In genomic region chr5:111237470-111237869, GRCh38 we compare ENCODE assay signal across 15 cellular contexts.
DNase-seq lines count a peak whose midpoint lies in the region; ATAC-seq, FAIRE-seq and TF ChIP-seq lines count a peak whose summit lies in the region.
"Had no signal": no experiment of that assay in that cellular context is flagged by ENCODE, and none has a peak within 500 bp of the region (broad histone marks: within the 10 kb centered on the region; RNA-seq: fewer than 3 reads in every experiment).

No MANE protein-coding gene starts in this region.

- no peaks in the 10 kb centered on the region for H3K27me3 Mint-ChIP-seq in activated naive CD4-positive, alpha-beta T cell treated with anti-CD3 and anti-CD28 coated beads, Interleukin-2, amount 10 ng/mL, durations not matched to agents 7 days and 5 days

- H3K4me1 Mint-ChIP-seq in activated naive CD4-positive, alpha-beta T cell treated with anti-CD3 and anti-CD28 coated beads, Interleukin-2, amount 10 ng/mL, durations not matched to agents 7 days and 5 days: peaks cover 87% of the 10 kb centered on the region
- H3K4me1 Mint-ChIP-seq in stimulated activated effector memory CD8-positive, alpha-beta T cell treated with anti-CD3 and anti-CD28 coated beads, Interleukin-12 subunit alpha, Interleukin-12 subunit beta, amount 100 ng/mL, for 72 hours: peaks cover 74% of the 10 kb centered on the region

- peaks cover 47% of the 10 kb centered on the region for H3K36me3 Mint-ChIP-seq in activated naive CD4-positive, alpha-beta T cell treated with anti-CD3 and anti-CD28 coated beads, Interleukin-2, amount 10 ng/mL, durations not matched to agents 7 days and 5 days
- H3K36me3 Mint-ChIP-seq in stimulated activated effector memory CD8-positive, alpha-beta T cell treated with anti-CD3 and anti-CD28 coated beads, Interleukin-12 subunit alpha, Interleukin-12 subunit beta, amount 100 ng/mL, for 72 hours: peaks cover 6% of the 10 kb centered on the region

- H3K36me3 ChIP-seq in OCI-LY3 (replicated peaks; ENCODE audit: low read depth, low read length): peaks cover 16% of the 10 kb centered on the region
- H3K36me3 ChIP-seq: brain microvascular endothelial cell, pancreas had no signal

- no peak overlapping the region for H3K9ac ChIP-seq in OCI-LY3 (ENCODE audit: low read length)
- H3K9ac ChIP-seq: KMS-11 had no signal

- DNase-seq in activated naive CD4-positive, alpha-beta T cell treated with anti-CD3 and anti-CD28 coated beads, Interleukin-2, amount 10 ng/mL, durations not matched to agents 7 days and 5 days: no peak
- no peak for DNase-seq in activated naive CD4-positive, alpha-beta T cell treated with Interleukin-2 at 50 U/mL for 16 hours
- DNase-seq in cardiac fibroblast (ENCODE audit: low read depth in 2 of 2) (peak; percentile 9 to 47), D721Med (ENCODE audit: insufficient read length, low spot score) (no peak)
- no peak for DNase-seq in stimulated activated effector memory CD8-positive, alpha-beta T cell treated with anti-CD3 and anti-CD28 coated beads, Interleukin-12 subunit alpha, Interleukin-12 subunit beta, amount 100 ng/mL, for 72 hours (ENCODE audit: low spot score in 2 of 2)
- DNase-seq: brain microvascular endothelial cell, NCI-H446, pancreas, substantia nigra had no signal

- no peaks in the 10 kb centered on the region for H3K9me3 ChIP-seq in OCI-LY3 (ENCODE audit: insufficient read depth, low read length)
- H3K9me3 ChIP-seq: pancreas had no signal

- ATAC-seq in stimulated activated effector memory CD8-positive, alpha-beta T cell treated with anti-CD3 and anti-CD28 coated beads, Interleukin-12 subunit alpha, Interleukin-12 subunit beta, amount 100 ng/mL, for 72 hours: peak; percentile 46
- no peak for ATAC-seq in GM21390 (IDR thresholded peaks at IDR 0.05; ENCODE audit: unreplicated experiment)
- no peak for ATAC-seq in GM21423 (IDR thresholded peaks at IDR 0.05; ENCODE audit: unreplicated experiment)
- ATAC-seq: pancreas had no signal

- H3K27ac ChIP-seq in OCI-LY3 (ENCODE audit: low read length): peak overlapping the region; percentile 29
- H3K27ac ChIP-seq: brain microvascular endothelial cell, KMS-11, pancreas had no signal

- no peak for FAIRE-seq in D721Med (lab: Jason Lieb, UNC)
- FAIRE-seq: endometrium, keratinocyte, pancreas had no signal

- peaks cover 54% of the 10 kb centered on the region for H3K4me1 ChIP-seq in OCI-LY3 (ENCODE audit: low read length)
- H3K4me1 ChIP-seq: pancreas had no signal

- peak overlapping the region; percentile 42 for H3K4me3 Mint-ChIP-seq in activated naive CD4-positive, alpha-beta T cell treated with anti-CD3 and anti-CD28 coated beads, Interleukin-2, amount 10 ng/mL, durations not matched to agents 7 days and 5 days
- H3K4me3 Mint-ChIP-seq in stimulated activated effector memory CD8-positive, alpha-beta T cell treated with anti-CD3 and anti-CD28 coated beads, Interleukin-12 subunit alpha, Interleukin-12 subunit beta, amount 100 ng/mL, for 72 hours: peak overlapping the region; percentile 54

- no peaks in the 10 kb centered on the region for H3K27me3 ChIP-seq in OCI-LY3 (ENCODE audit: low read depth, low read length)
- H3K27me3 ChIP-seq: brain microvascular endothelial cell, pancreas had no signal

- no peak overlapping the region for H2AFZ ChIP-seq in OCI-LY3 (ENCODE audit: low read depth, low read length)

- peaks cover 100% of the 10 kb centered on the region for H3K79me2 ChIP-seq in OCI-LY3 (ENCODE audit: low read length)

- no peak for TF ChIP-seq CTCF in OCI-LY3 (IDR thresholded peaks at IDR 0.05; ENCODE audit: low read depth, low read length)
- no peak for TF ChIP-seq CTCF in cardiac fibroblast (IDR thresholded peaks at IDR 0.05; ENCODE audit: low read depth, low read length)
- no peak for TF ChIP-seq CTCF in D721Med (IDR thresholded peaks at IDR 0.05; ENCODE audit: insufficient read depth, missing control alignments)

- no peak overlapping the region for H3K4me3 ChIP-seq in OCI-LY3 (ENCODE audit: low read length)
- H3K4me3 ChIP-seq in cardiac fibroblast (replicated peaks in 1 of 2; ENCODE audit: low read depth in 2 of 2, low read length in 2 of 2): no peak overlapping the region
- H3K4me3 ChIP-seq: pancreas had no signal

- no peaks in the 10 kb centered on the region for H3K9me3 Mint-ChIP-seq in activated naive CD4-positive, alpha-beta T cell treated with anti-CD3 and anti-CD28 coated beads, Interleukin-2, amount 10 ng/mL, durations not matched to agents 7 days and 5 days
- H3K9me3 Mint-ChIP-seq in stimulated activated effector memory CD8-positive, alpha-beta T cell treated with anti-CD3 and anti-CD28 coated beads, Interleukin-12 subunit alpha, Interleukin-12 subunit beta, amount 100 ng/mL, for 72 hours: no peaks in the 10 kb centered on the region

- H4K20me1 ChIP-seq in OCI-LY3 (ENCODE audit: insufficient read depth, low read length): peaks cover 88% of the 10 kb centered on the region

- CTCF ChIA-PET in activated naive CD4-positive, alpha-beta T cell treated with anti-CD3 and anti-CD28 coated beads, Interleukin-2, amount 10 ng/mL, durations not matched to agents 7 days and 5 days (lab: Charles Lee): interaction anchor here (0.8 to 5.8 kb wide), 5 partner anchors 8 to 79 kb away, joined by 4 to 40 read pairs (median 11); partner anchors contain the start of gene CAMK4

- peak overlapping the region; percentile 60 for H3K4me2 ChIP-seq in OCI-LY3 (ENCODE audit: low read length)
- H3K4me2 ChIP-seq: KMS-11 had no signal

- peak overlapping the region; percentile 91 for H3K27ac Mint-ChIP-seq in activated naive CD4-positive, alpha-beta T cell treated with anti-CD3 and anti-CD28 coated beads, Interleukin-2, amount 10 ng/mL, durations not matched to agents 7 days and 5 days
- peak overlapping the region; percentile 94 for H3K27ac Mint-ChIP-seq in stimulated activated effector memory CD8-positive, alpha-beta T cell treated with anti-CD3 and anti-CD28 coated beads, Interleukin-12 subunit alpha, Interleukin-12 subunit beta, amount 100 ng/mL, for 72 hours

Comparison
In these comparisons a context has a peak if more than half of its experiments do, and no peak if none do; other contexts are left out.
1. DNase-seq: peak in cardiac fibroblast (2 of 2); none in activated naive CD4-positive, alpha-beta T cell treated with anti-CD3 and anti-CD28 coated beads, Interleukin-2, amount 10 ng/mL, durations not matched to agents 7 days and 5 days (single experiment), activated naive CD4-positive, alpha-beta T cell treated with Interleukin-2 at 50 U/mL for 16 hours (single experiment), stimulated activated effector memory CD8-positive, alpha-beta T cell treated with anti-CD3 and anti-CD28 coated beads, Interleukin-12 subunit alpha, Interleukin-12 subunit beta, amount 100 ng/mL, for 72 hours (0 of 2) and D721Med (single experiment).